Comparison of ENCODE assay signal across 1 cellular context in genomic region chr11:69934861-69935494, GRCh38.
TF ChIP-seq lines count a peak whose summit lies in the region.

No MANE protein-coding gene starts in this region.

TF ChIP-seq in K562, 482 proteins besides CTCF, POLR2A, EP300 and RAD21 (continued from another document):
- TF ChIP-seq CHD7 (IDR thresholded peaks at IDR 0.05; ENCODE audit: low read depth, low read length) (no peak), FOXP4 (CRISPR knock-in tag; IDR thresholded peaks at IDR 0.05; ENCODE audit: borderline replicate concordance) (no peak), TRIM25 (IDR thresholded peaks at IDR 0.05; ENCODE audit: borderline replicate concordance) (no peak), ZNF318 (IDR thresholded peaks at IDR 0.05; ENCODE audit: borderline replicate concordance in 1 of 2, low read depth in 1 of 2) (no peak), ZNF780A (CRISPR knock-in tag; IDR thresholded peaks at IDR 0.05) (no peak), AFF1 (IDR thresholded peaks at IDR 0.05; ENCODE audit: low read depth in 1 of 2, partially characterized antibody in 2 of 2) (no peak), NFIX (CRISPR knock-in tag; IDR thresholded peaks at IDR 0.05; ENCODE audit: low read depth) (0 out of 2 replicates have a peak, but pooled peaks have one; percentile 40), SIRT6 (IDR thresholded peaks at IDR 0.05; ENCODE audit: low read depth, low read length) (no peak), FOXO4 (CRISPR knock-in tag; IDR thresholded peaks at IDR 0.05) (no peak), SETDB1 (IDR thresholded peaks at IDR 0.05; ENCODE audit: low read length) (no peak), NR2F6 (CRISPR knock-in tag; IDR thresholded peaks at IDR 0.05) (no peak), ZNF133 (CRISPR knock-in tag; IDR thresholded peaks at IDR 0.05) (no peak)
